In the genomic region with DNA sequence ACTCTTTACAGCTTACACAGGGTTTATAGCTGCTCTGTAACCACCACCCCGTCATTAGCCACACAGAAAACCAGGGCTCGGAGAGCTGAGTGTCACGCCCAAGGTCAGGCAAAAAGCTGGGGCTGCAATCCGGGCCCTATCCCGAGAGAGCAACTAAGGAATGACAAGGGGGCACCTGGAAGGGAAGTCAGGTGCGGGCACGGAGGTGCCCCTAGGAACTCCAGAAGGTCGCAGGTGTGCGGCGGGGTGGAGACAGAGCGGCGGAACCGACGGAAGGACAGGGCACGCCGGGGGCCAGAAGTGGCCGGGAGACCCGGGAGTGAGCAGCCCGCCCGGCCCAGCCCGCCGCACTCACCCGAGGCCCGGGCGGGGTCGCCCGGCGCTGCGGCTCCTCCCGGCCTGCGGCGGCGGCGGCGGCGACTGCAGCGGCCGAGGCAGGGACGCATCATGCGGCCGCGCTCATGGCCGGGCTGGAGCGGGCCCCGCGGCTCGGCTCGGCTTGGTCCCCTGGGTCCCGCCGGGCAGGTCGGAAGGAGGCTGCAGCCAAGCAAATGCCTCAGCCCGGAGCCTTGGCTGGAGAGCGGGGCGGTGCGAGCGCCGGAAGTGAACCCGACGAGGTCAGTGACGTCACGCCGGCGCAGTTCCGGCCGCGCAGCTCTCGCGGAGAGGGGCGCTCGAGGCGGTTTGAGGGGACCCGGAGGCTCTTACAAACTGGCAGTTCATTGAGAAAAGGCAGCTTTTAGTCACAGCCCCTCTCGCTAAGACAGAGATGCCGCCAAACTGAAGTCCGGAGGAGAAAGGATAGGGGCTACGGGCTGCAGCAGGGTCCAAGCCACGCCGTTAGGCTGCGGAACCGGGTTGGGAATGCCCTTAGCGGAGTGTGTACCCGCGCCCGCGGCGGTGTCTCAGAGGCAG, we compare ENCODE assay signal across 8 cellular contexts. TPM values are rescaled to one million over a fixed set of nuclear protein-coding genes. Genes with fewer than 3 reads are reported as not detected.
A peak's percentile ranks its signal among the peaks of the same experiment; 100 is the strongest.
DNase-seq lines count a peak whose midpoint lies in the region; ATAC-seq and TF ChIP-seq lines count a peak whose summit lies in the region.

A gene with protein sequence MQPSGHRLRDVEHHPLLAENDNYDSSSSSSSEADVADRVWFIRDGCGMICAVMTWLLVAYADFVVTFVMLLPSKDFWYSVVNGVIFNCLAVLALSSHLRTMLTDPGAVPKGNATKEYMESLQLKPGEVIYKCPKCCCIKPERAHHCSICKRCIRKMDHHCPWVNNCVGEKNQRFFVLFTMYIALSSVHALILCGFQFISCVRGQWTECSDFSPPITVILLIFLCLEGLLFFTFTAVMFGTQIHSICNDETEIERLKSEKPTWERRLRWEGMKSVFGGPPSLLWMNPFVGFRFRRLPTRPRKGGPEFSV (minus strand): TSS at position 605 of the 915 bp plus-strand sequence. CDS start 20,917 bp downstream, outside the sequence.

- H3K36me3 ChIP-seq in esophagus (ENCODE audit: control insufficient read depth in 2 of 2, insufficient read depth in 2 of 2, low read length in 1 of 2) (no peaks in the 10 kb centered on the region), muscle layer of duodenum (ENCODE audit: control insufficient read depth in 1 of 2, insufficient read depth in 2 of 2, low read length in 2 of 2) (no peaks in the 10 kb centered on the region)

- peaks cover 41% of the 10 kb centered on the region for H3K4me1 Mint-ChIP-seq in activated T-cell treated with anti-CD3 and anti-CD28 coated beads, Interleukin-2, amount 50 U/mL, for 24 hours (ENCODE audit: low read depth)

- H3K9me3 ChIP-seq in esophagus (ENCODE audit: control insufficient read depth in 2 of 2, insufficient read depth in 1 of 2, low read depth in 1 of 2, low read length in 1 of 2): no peaks in the 10 kb centered on the region
- H3K9me3 ChIP-seq in muscle layer of duodenum (ENCODE audit: control insufficient read depth in 1 of 2, low read length in 2 of 2): no peaks in the 10 kb centered on the region

- H3K4me3 Mint-ChIP-seq in activated T-cell treated with anti-CD3 and anti-CD28 coated beads, Interleukin-2, amount 50 U/mL, for 24 hours: peak within 1 kb of the TSS; percentile 99

- H3K4me1 ChIP-seq in esophagus (ENCODE audit: control insufficient read depth in 2 of 2, insufficient read depth in 2 of 2, low read length in 1 of 2): peaks cover 3 to 7% of the 10 kb centered on the region in 2 donors
- peaks cover 8 to 20% of the 10 kb centered on the region in 2 donors for H3K4me1 ChIP-seq in muscle layer of duodenum (ENCODE audit: control insufficient read depth in 1 of 2, insufficient read depth in 2 of 2, low read length in 2 of 2)

- no peaks in the 10 kb centered on the region for H3K27me3 Mint-ChIP-seq in activated T-cell treated with anti-CD3 and anti-CD28 coated beads, Interleukin-2, amount 50 U/mL, for 24 hours

- H3K4me3 ChIP-seq in esophagus (ENCODE audit: low read depth in 1 of 2, low read length in 2 of 2) (peak within 1 kb of the TSS; percentile 80 to 81), muscle layer of duodenum (ENCODE audit: low read depth in 1 of 2, low read length in 2 of 2) (peak within 1 kb of the TSS; percentile 87 to 88)

- WGBS in esophagus, 2 donors: 0 to 1% methylated on average over 62 to 86 of the region's 86 CpGs

- H3K27ac ChIP-seq in esophagus (ENCODE audit: low read depth in 2 of 2, low read length in 1 of 2) (peak within 1 kb of the TSS; percentile 96), muscle layer of duodenum (ENCODE audit: low read length) (peak within 1 kb of the TSS; percentile 98)

- peaks cover 31% of the 10 kb centered on the region for H3K36me3 Mint-ChIP-seq in activated T-cell treated with anti-CD3 and anti-CD28 coated beads, Interleukin-2, amount 50 U/mL, for 24 hours (ENCODE audit: low read depth)

- no peaks in the 10 kb centered on the region for H3K9me3 Mint-ChIP-seq in activated T-cell treated with anti-CD3 and anti-CD28 coated beads, Interleukin-2, amount 50 U/mL, for 24 hours

- H3K27ac Mint-ChIP-seq in activated T-cell treated with anti-CD3 and anti-CD28 coated beads, Interleukin-2, amount 50 U/mL, for 24 hours: peak within 1 kb of the TSS; percentile 98

- H3K27me3 ChIP-seq in esophagus (ENCODE audit: control insufficient read depth in 1 of 2, insufficient read depth in 2 of 2, low read length in 2 of 2): no peaks in the 10 kb centered on the region
- no peaks in the 10 kb centered on the region for H3K27me3 ChIP-seq in muscle layer of duodenum (ENCODE audit: low read depth, low read length)

- peak; percentile 87 for ATAC-seq in GM21367 (IDR thresholded peaks at IDR 0.05; ENCODE audit: unreplicated experiment)

- peak; percentile 94 for DNase-seq in D341Med (ENCODE audit: low spot score)
- DNase-seq in HUDEP-2 (lab: John Stamatoyannopoulos, UW; ENCODE audit: unreplicated experiment in 76 of 76): peak in 73 of 76 experiments; percentile 19 to 92 (median 69)
- DNase-seq in activated T-cell treated with anti-CD3 and anti-CD28 coated beads, Interleukin-2, amount 50 U/mL, for 24 hours: peak; percentile 91
- peak; percentile 70 to 82 for DNase-seq in stimulated activated CD8-positive, alpha-beta memory T cell treated with anti-CD3 and anti-CD28 coated beads, Interleukin-7, amount 100 ng/mL, for 4 hours (ENCODE audit: low read depth in 2 of 2)

TF ChIP-seq in PFSK-1, 5 proteins besides CTCF, POLR2A, EP300 and RAD21:
- TF ChIP-seq FOXP2 (optimal IDR thresholded peaks at IDR 0.05; ENCODE audit: borderline replicate concordance, extremely low read depth, extremely low read length, insufficient read depth) (peak; percentile 58), TAF1 (IDR thresholded peaks at IDR 0.05; ENCODE audit: borderline replicate concordance, insufficient read depth, low read length) (peak; percentile 92), SIN3A (IDR thresholded peaks at IDR 0.05; ENCODE audit: borderline replicate concordance, insufficient read depth, low read length) (peak; percentile 45; the same call in 1 of the 2 replicates), POLR2AphosphoS5 (IDR thresholded peaks at IDR 0.05; ENCODE audit: low read depth, low read length) (peak; percentile 95)
- TF ChIP-seq, protein P1, sequence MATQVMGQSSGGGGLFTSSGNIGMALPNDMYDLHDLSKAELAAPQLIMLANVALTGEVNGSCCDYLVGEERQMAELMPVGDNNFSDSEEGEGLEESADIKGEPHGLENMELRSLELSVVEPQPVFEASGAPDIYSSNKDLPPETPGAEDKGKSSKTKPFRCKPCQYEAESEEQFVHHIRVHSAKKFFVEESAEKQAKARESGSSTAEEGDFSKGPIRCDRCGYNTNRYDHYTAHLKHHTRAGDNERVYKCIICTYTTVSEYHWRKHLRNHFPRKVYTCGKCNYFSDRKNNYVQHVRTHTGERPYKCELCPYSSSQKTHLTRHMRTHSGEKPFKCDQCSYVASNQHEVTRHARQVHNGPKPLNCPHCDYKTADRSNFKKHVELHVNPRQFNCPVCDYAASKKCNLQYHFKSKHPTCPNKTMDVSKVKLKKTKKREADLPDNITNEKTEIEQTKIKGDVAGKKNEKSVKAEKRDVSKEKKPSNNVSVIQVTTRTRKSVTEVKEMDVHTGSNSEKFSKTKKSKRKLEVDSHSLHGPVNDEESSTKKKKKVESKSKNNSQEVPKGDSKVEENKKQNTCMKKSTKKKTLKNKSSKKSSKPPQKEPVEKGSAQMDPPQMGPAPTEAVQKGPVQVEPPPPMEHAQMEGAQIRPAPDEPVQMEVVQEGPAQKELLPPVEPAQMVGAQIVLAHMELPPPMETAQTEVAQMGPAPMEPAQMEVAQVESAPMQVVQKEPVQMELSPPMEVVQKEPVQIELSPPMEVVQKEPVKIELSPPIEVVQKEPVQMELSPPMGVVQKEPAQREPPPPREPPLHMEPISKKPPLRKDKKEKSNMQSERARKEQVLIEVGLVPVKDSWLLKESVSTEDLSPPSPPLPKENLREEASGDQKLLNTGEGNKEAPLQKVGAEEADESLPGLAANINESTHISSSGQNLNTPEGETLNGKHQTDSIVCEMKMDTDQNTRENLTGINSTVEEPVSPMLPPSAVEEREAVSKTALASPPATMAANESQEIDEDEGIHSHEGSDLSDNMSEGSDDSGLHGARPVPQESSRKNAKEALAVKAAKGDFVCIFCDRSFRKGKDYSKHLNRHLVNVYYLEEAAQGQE (IDR thresholded peaks at IDR 0.05; ENCODE audit: insufficient read depth in 1 of 2, low read depth in 2 of 2, low read length in 2 of 2): peak in 1 of 2 experiments; percentile 49; a peak in 1 of 4 replicates

RNA-seq across cellular contexts. Expression of the gene that starts here (rescaled TPM):
- polyA plus RNA-seq in PFSK-1 (2012; ENCODE audit: insufficient read length, low read depth): 17.9 TPM
- 10 to 100 TPM; 17.1 to 17.9 TPM for polyA plus RNA-seq in esophagus

Comparison
In these comparisons a context has a peak if more than half of its experiments do, and no peak if none do; other contexts are left out.
1. Peak in every context shown above with its lines: DNase-seq, ATAC-seq, H3K4me3 ChIP-seq and H3K27ac ChIP-seq.